ENCODE assay signal across 9 cellular contexts in genomic region chr13:109781384-109782065, GRCh38. TPM values are rescaled to one million over a fixed set of nuclear protein-coding genes. Genes with fewer than 3 reads are reported as not detected.
DNase-seq lines count a peak whose midpoint lies in the region; ATAC-seq, FAIRE-seq and TF ChIP-seq lines count a peak whose summit lies in the region.
"Had no signal": no experiment of that assay in that cellular context is flagged by ENCODE, and none has a peak within 500 bp of the region (broad histone marks: within the 10 kb centered on the region; RNA-seq: fewer than 3 reads in every experiment).

No MANE protein-coding gene starts in this region.

- H3K36me3 Mint-ChIP-seq in activated T-helper 17 cell treated with anti-CD3 and anti-CD28 coated beads, Interleukin-2, amount 50 U/mL, for 72 hours (ENCODE audit: low read depth), result no peaks in the 10 kb centered on the region

- H3K27ac ChIP-seq in iPS-20b (ENCODE audit: low read length) (no peak overlapping the region), small intestine (ENCODE audit: low read depth in 1 of 2, low read length in 1 of 2) (no peak overlapping the region)

- H3K27ac Mint-ChIP-seq in activated T-helper 17 cell treated with anti-CD3 and anti-CD28 coated beads, Interleukin-2, amount 50 U/mL, for 72 hours, result no peak overlapping the region

- H3K27me3 Mint-ChIP-seq in activated T-helper 17 cell treated with anti-CD3 and anti-CD28 coated beads, Interleukin-2, amount 50 U/mL, for 72 hours, result no peaks in the 10 kb centered on the region

- 44 to 82% (median 75%) methylated on average over 28 of the region's 28 CpGs for WGBS in small intestine, 3 donors

- H3K27me3 ChIP-seq in iPS-20b (ENCODE audit: insufficient read depth, low read length) (no peaks in the 10 kb centered on the region), small intestine (ENCODE audit: control insufficient read depth in 2 of 2, insufficient read depth in 2 of 2, low read length in 2 of 2) (no peaks in the 10 kb centered on the region)

- no peak for TF ChIP-seq CTCF in HFF-Myc (IDR thresholded peaks at IDR 0.05; ENCODE audit: low read depth, low read length, missing control alignments)

- FAIRE-seq in small intestine (lab: Jason Lieb, UNC), result no peak

- ATAC-seq in activated T-helper 17 cell treated with anti-CD3 and anti-CD28 coated beads, Interleukin-2, amount 50 U/mL, for 72 hours (replicated peaks), result no peak

- H3K36me3 ChIP-seq in iPS-20b (ENCODE audit: insufficient read depth, low read depth, low read length), result peaks cover 25% of the 10 kb centered on the region
- H3K36me3 ChIP-seq in small intestine (ENCODE audit: control insufficient read depth in 2 of 2, insufficient read depth in 2 of 2, low read length in 2 of 2), result peaks cover 0 to 4% of the 10 kb centered on the region in 2 donors

- no peaks in the 10 kb centered on the region for H3K9me3 ChIP-seq in iPS-20b (ENCODE audit: insufficient read depth, low read depth, low read length)
- H3K9me3 ChIP-seq in small intestine (ENCODE audit: control insufficient read depth, low read depth), result no peaks in the 10 kb centered on the region

- H3K9ac ChIP-seq in iPS-20b (ENCODE audit: low read depth, low read length), result 0 out of 2 replicates have a peak overlapping the region, but pooled peaks have one; percentile 0

- peaks cover 31% of the 10 kb centered on the region for H3K4me1 ChIP-seq in iPS-20b (ENCODE audit: insufficient read depth, low read length)
- peaks cover 0 to 17% of the 10 kb centered on the region in 2 donors for H3K4me1 ChIP-seq in small intestine (ENCODE audit: control insufficient read depth in 2 of 2, insufficient read depth in 1 of 2, low read depth in 1 of 2, low read length in 1 of 2)

- no peaks in the 10 kb centered on the region for H3K9me3 Mint-ChIP-seq in activated T-helper 17 cell treated with anti-CD3 and anti-CD28 coated beads, Interleukin-2, amount 50 U/mL, for 72 hours

- POLR2A ChIA-PET in HEK293T (lab: Yijun Ruan, JAX), result no interaction called here

- DNase-seq in HFF-Myc (ENCODE audit: extremely low read depth, low read depth) (no peak), small intestine (peak; percentile 51), NCI-H1694 (lab: John Stamatoyannopoulos, UW) (no peak), T-helper 9 cell (no peak), HEK293T (ENCODE audit: extremely low spot score) (no peak), NCI-H1092 (lab: John Stamatoyannopoulos, UW) (no peak)
- DNase-seq: stimulated activated CD4-positive, alpha-beta T cell treated with anti-CD3 and anti-CD28 coated beads, Interleukin-4, amount 100 ng/mL, for 24 hours had no signal

- peak overlapping the region; percentile 11 for H3K4me3 Mint-ChIP-seq in activated T-helper 17 cell treated with anti-CD3 and anti-CD28 coated beads, Interleukin-2, amount 50 U/mL, for 72 hours

- H3K4me1 Mint-ChIP-seq in activated T-helper 17 cell treated with anti-CD3 and anti-CD28 coated beads, Interleukin-2, amount 50 U/mL, for 72 hours, result peaks cover 33% of the 10 kb centered on the region

- H3K4me3 ChIP-seq in HFF-Myc (replicated peaks; ENCODE audit: low read depth, low read length) (peak overlapping the region; percentile 63), iPS-20b (ENCODE audit: low read length) (peak overlapping the region; percentile 33; the same call in 1 of the 2 replicates), small intestine (ENCODE audit: low read depth in 1 of 2, low read length in 2 of 2) (peak overlapping the region; percentile 10 to 33)

- CTCF ChIA-PET in HEK293T (lab: Yijun Ruan, JAX), result no interaction called here

TF ChIP-seq in HEK293T, 16 proteins besides CTCF, POLR2A, EP300 and RAD21:
- no peak for TF ChIP-seq FOXA1 (IDR thresholded peaks at IDR 0.05)

RNA-seq across cellular contexts. Expression of gene IRS2, which starts 4.9 kb away (rescaled TPM):
- 1 to 10 TPM; 2.3 to 2.7 TPM for total RNA-seq in activated T-helper 17 cell treated with anti-CD3 and anti-CD28 coated beads, Interleukin-2, amount 50 U/mL, for 72 hours
- polyA plus RNA-seq in small intestine, result 1 to 10 TPM; 3.8 to 6.2 (median 3.9) TPM
